ENCODE assay signal across 20 cellular contexts in the genomic region with DNA sequence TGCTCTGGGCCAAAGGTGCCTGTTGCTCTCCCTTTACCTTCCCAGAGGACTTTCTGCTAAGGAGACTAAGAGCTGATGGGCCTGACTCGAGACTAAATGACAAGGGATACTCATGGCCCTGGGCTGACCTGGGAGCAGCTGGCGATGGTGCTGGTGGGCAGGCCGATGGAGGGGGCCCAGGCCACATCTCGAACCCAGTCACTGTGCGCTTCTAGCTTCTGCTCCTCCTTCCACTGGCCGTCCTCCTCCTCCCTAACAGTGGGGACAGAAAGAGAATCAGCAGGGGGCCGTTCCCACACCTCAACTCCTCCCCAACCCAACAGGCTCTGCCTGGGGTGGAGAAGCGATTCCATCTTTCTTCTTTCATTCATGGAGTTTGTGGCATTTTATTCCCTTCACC. TPM values are rescaled to one million over a fixed set of nuclear protein-coding genes. Genes with fewer than 3 reads are reported as not detected.
DNase-seq lines count a peak whose midpoint lies in the region; ATAC-seq and TF ChIP-seq lines count a peak whose summit lies in the region.
"Had no signal": no experiment of that assay in that cellular context is flagged by ENCODE, and none has a peak within 500 bp of the region (broad histone marks: within the 10 kb centered on the region; RNA-seq: fewer than 3 reads in every experiment).

No MANE protein-coding gene starts in this region.

- ATAC-seq in IMR-90 (ENCODE audit: low read depth), result no peak
- ATAC-seq in gastrocnemius medialis, result no peak
- ATAC-seq in HG03025 (IDR thresholded peaks at IDR 0.05; ENCODE audit: low FRiP score, unreplicated experiment), result no peak
- ATAC-seq: GM23338 had no signal

- no peak overlapping the region for H3K18ac ChIP-seq in IMR-90 (ENCODE audit: low read depth, low read length)

- no peak overlapping the region for H2BK5ac ChIP-seq in IMR-90 (ENCODE audit: low read depth, low read length, poor library complexity, severe bottlenecking)

- CTCF ChIA-PET in IMR-90 (lab: Yijun Ruan, JAX), result interaction anchor here (0.5 kb wide), 1 partner anchor 137 kb away, joined by 3 read pairs; no protein-coding TSS in a partner anchor

- no peak overlapping the region for H3K4me2 ChIP-seq in IMR-90 (ENCODE audit: low read depth, low read length)
- H3K4me2 ChIP-seq: GM23338 had no signal

- H3K9me3 Mint-ChIP-seq in endodermal cell, result no peaks in the 10 kb centered on the region
- no peaks in the 10 kb centered on the region for H3K9me3 Mint-ChIP-seq in type B pancreatic cell
- H3K9me3 Mint-ChIP-seq: GM23338, IgD-negative memory B cell had no signal

- no peak overlapping the region for H3K23ac ChIP-seq in IMR-90 (ENCODE audit: low read depth, low read length)

- H2AFZ ChIP-seq in IMR-90 (replicated peaks; ENCODE audit: low read length, poor library complexity), result no peak overlapping the region
- H2AFZ ChIP-seq: GM23338 had no signal

- intact Hi-C loops in IMR-90 (cut with micrococcal nuclease), result no loop called here
- intact Hi-C loops in gastrocnemius medialis (cut with DNase I; ENCODE audit: low total_unique reads), result no loop called here

- no peak overlapping the region for H2BK120ac ChIP-seq in IMR-90 (ENCODE audit: low read depth, low read length)

- H3K9me1 ChIP-seq in IMR-90 (ENCODE audit: insufficient read depth, low read length), result 0 out of 2 replicates have a peak, but pooled peaks cover 5% of the 10 kb centered on the region

- H2AK5ac ChIP-seq in IMR-90 (ENCODE audit: low read depth, low read length), result no peak overlapping the region

- no peak overlapping the region for H3K27ac ChIP-seq in IMR-90 (ENCODE audit: insufficient read depth, low read length)
- H3K27ac ChIP-seq in WERI-Rb-1, result peak overlapping the region; percentile 24; the same call in 1 of the 2 replicates
- H3K27ac ChIP-seq in endodermal cell (ENCODE audit: low read depth, low read length), result no peak overlapping the region
- H3K27ac ChIP-seq in gastrocnemius medialis, result peak overlapping the region; percentile 23 to 55 (median 28)
- H3K27ac ChIP-seq: SJCRH30 had no signal

- POLR2A ChIA-PET in IMR-90 (lab: Charles Lee; ENCODE audit: unreplicated experiment), result no interaction called here

- WGBS in IMR-90 (ENCODE audit: extremely low coverage in 2 of 2, insufficient read length in 1 of 2), 2 experiments, result 100% methylated on average over 3 of the region's 8 CpGs; no CpG with 5 or more reads in 1 of the 2 experiments
- WGBS in endodermal cell (ENCODE audit: insufficient coverage in 1 of 2, insufficient read length in 1 of 2), 2 experiments, result 90 to 94% methylated on average over 2 to 8 of the region's 8 CpGs

- no peak overlapping the region for H3K56ac ChIP-seq in IMR-90 (ENCODE audit: extremely low read depth, insufficient read depth, low read length)

- H4K91ac ChIP-seq in IMR-90 (ENCODE audit: insufficient read depth, low read depth, low read length), result no peak overlapping the region

- H3K36me3 ChIP-seq in IMR-90 (ENCODE audit: control insufficient read depth, insufficient read depth, low read length) (peaks cover 77% of the 10 kb centered on the region), WERI-Rb-1 (peaks cover 79% of the 10 kb centered on the region), endodermal cell (ENCODE audit: control insufficient read depth, insufficient read depth, low read length) (peaks cover 99% of the 10 kb centered on the region), gastrocnemius medialis (peaks cover 0 to 88% of the 10 kb centered on the region in 2 donors)

- no peak overlapping the region for H4K5ac ChIP-seq in IMR-90 (ENCODE audit: low read depth, low read length)

- peak overlapping the region; percentile 30 for H3K27ac Mint-ChIP-seq in endodermal cell
- no peak overlapping the region for H3K27ac Mint-ChIP-seq in type B pancreatic cell
- H3K27ac Mint-ChIP-seq: GM23338, IgD-negative memory B cell had no signal

- H3K9ac ChIP-seq in IMR-90 (ENCODE audit: low read depth, low read length), result no peak overlapping the region
- no peak overlapping the region for H3K9ac ChIP-seq in endodermal cell (ENCODE audit: extremely low read depth, low read length, poor library complexity, severe bottlenecking)

- H2BK15ac ChIP-seq in IMR-90 (ENCODE audit: low read depth, low read length), result no peak overlapping the region

- H2BK20ac ChIP-seq in IMR-90 (ENCODE audit: low read depth, low read length), result 0 out of 2 replicates have a peak overlapping the region, but pooled peaks have one; percentile 18

- peaks cover 22 to 45% of the 10 kb centered on the region in 2 experiments for H3K79me1 ChIP-seq in IMR-90 (ENCODE audit: low read depth in 1 of 2, low read length in 2 of 2)

- H3K4me1 ChIP-seq in IMR-90 (ENCODE audit: control insufficient read depth, insufficient read depth, low read length) (peaks cover under 1% of the 10 kb centered on the region; the same call in 1 of the 2 replicates), endodermal cell (ENCODE audit: control insufficient read depth, insufficient read depth, low read length) (no peaks in the 10 kb centered on the region), gastrocnemius medialis (peaks cover 0 to 6% of the 10 kb centered on the region in 2 donors)
- H3K4me1 ChIP-seq: BE2C, SJCRH30 had no signal

- no peaks in the 10 kb centered on the region for H3K27me3 ChIP-seq in IMR-90 (ENCODE audit: control insufficient read depth, insufficient read depth, low read length)
- H3K27me3 ChIP-seq in WERI-Rb-1 (ENCODE audit: insufficient read depth, low read depth, severe bottlenecking), result no peaks in the 10 kb centered on the region
- no peaks in the 10 kb centered on the region for H3K27me3 ChIP-seq in endodermal cell (ENCODE audit: control insufficient read depth, insufficient read depth, low read length, poor library complexity, severe bottlenecking)
- no peaks in the 10 kb centered on the region for H3K27me3 ChIP-seq in gastrocnemius medialis
- H3K27me3 ChIP-seq: BE2C, SJCRH30 had no signal

- H3K36me3 Mint-ChIP-seq in endodermal cell (ENCODE audit: low read depth), result peaks cover 86% of the 10 kb centered on the region
- peaks cover 45% of the 10 kb centered on the region for H3K36me3 Mint-ChIP-seq in type B pancreatic cell

- no peak overlapping the region for H3K4me3 ChIP-seq in IMR-90 (ENCODE audit: insufficient read depth, low read depth, low read length)
- H3K4me3 ChIP-seq in WERI-Rb-1 (ENCODE audit: low read depth, low read length), result no peak overlapping the region
- no peak overlapping the region for H3K4me3 ChIP-seq in endodermal cell (ENCODE audit: low read length)
- H3K4me3 ChIP-seq in gastrocnemius medialis, result no peak overlapping the region
- H3K4me3 ChIP-seq: GM23338, SJCRH30 had no signal

- no peaks in the 10 kb centered on the region for H3K27me3 Mint-ChIP-seq in endodermal cell (ENCODE audit: insufficient read depth)
- H3K27me3 Mint-ChIP-seq in type B pancreatic cell, result no peaks in the 10 kb centered on the region
- H3K27me3 Mint-ChIP-seq: IgD-negative memory B cell had no signal

- in situ Hi-C loops in IMR-90 (cut with MboI; ENCODE audit: low sequenced_read_pairs), result no loop called here
- in situ Hi-C loops in gastrocnemius medialis (cut with MboI; ENCODE audit: low sequenced_read_pairs in 4 of 4), result no loop called here

- no TSS peak for BruUV-seq in IMR-90 (replicated peaks; lab: Mats Ljungman, UMichigan)

- TF ChIP-seq RAD21 in IMR-90 (IDR thresholded peaks at IDR 0.05; ENCODE audit: low read length), result no peak

- peaks cover 36% of the 10 kb centered on the region for H4K20me1 ChIP-seq in IMR-90 (ENCODE audit: insufficient read depth, low read length)

- H3K9me3 ChIP-seq in IMR-90 (ENCODE audit: control insufficient read depth, insufficient read depth, low read length) (no peaks in the 10 kb centered on the region), WERI-Rb-1 (ENCODE audit: severe bottlenecking) (no peaks in the 10 kb centered on the region), endodermal cell (ENCODE audit: control insufficient read depth, low read length) (no peaks in the 10 kb centered on the region), gastrocnemius medialis (no peaks in the 10 kb centered on the region)
- H3K9me3 ChIP-seq: BE2C, SJCRH30 had no signal

- TF ChIP-seq CTCF in IMR-90 (conservative IDR thresholded peaks at IDR 0.05; ENCODE audit: low read depth, low read length) (no peak), WERI-Rb-1 (IDR thresholded peaks at IDR 0.05; ENCODE audit: low read depth, low read length) (no peak), endodermal cell (conservative IDR thresholded peaks at IDR 0.05) (no peak), gastrocnemius medialis (IDR thresholded peaks at IDR 0.05 in 4 of 5, conservative IDR thresholded peaks at IDR 0.05 in 1 of 5) (no peak), type B pancreatic cell (conservative IDR thresholded peaks at IDR 0.05) (no peak)

- dilution Hi-C loops in IMR-90 (cut with HindIII; ENCODE audit: low sequenced_read_pairs, unreplicated experiment), result no loop called here

- no peak overlapping the region for H3K4me3 Mint-ChIP-seq in endodermal cell
- no peak overlapping the region for H3K4me3 Mint-ChIP-seq in type B pancreatic cell
- H3K4me3 Mint-ChIP-seq: GM23338, IgD-negative memory B cell had no signal

- H2AK9ac ChIP-seq in IMR-90 (replicated peaks; ENCODE audit: low read depth, low read length, poor library complexity), result no peak overlapping the region

- no peak overlapping the region for H4K8ac ChIP-seq in IMR-90 (ENCODE audit: low read depth in 2 of 2, low read length in 2 of 2)

- DNase-seq in IMR-90 (no peak), WERI-Rb-1 (no peak), endodermal cell (peak; percentile 27), gastrocnemius medialis (no peak), NCI-H446 (lab: John Stamatoyannopoulos, UW) (no peak), type B pancreatic cell (ENCODE audit: extremely low spot score, unreplicated experiment) (no peak)
- DNase-seq: BE2C, DMS79 treated with DMSO at 0.1 percent for 48 hours, HCEC 1CT, Karpas-422, MV-4-11, NCI-H1694, NCI-H2081, NCI-H345, NCI-H526, SJCRH30 had no signal

- TF ChIP-seq POLR2A in IMR-90 (IDR thresholded peaks at IDR 0.05; ENCODE audit: low read depth, low read length) (no peak), gastrocnemius medialis (IDR thresholded peaks at IDR 0.05) (no peak)

- H3K14ac ChIP-seq in IMR-90 (replicated peaks; ENCODE audit: low read depth, low read length), result no peak overlapping the region

- H3K4me1 Mint-ChIP-seq in endodermal cell, result no peaks in the 10 kb centered on the region
- peaks cover 3% of the 10 kb centered on the region for H3K4me1 Mint-ChIP-seq in type B pancreatic cell (ENCODE audit: unreplicated experiment)

- no peak overlapping the region for H3K4ac ChIP-seq in IMR-90 (ENCODE audit: low read depth, low read length)

RNA-seq across cellular contexts. Expression of gene GHRL, which starts 12.2 kb away (rescaled TPM):
- total RNA-seq in IMR-90 (2012; rRNA removed), result not detected in 2 replicates
- polyA plus RNA-seq in IMR-90 (2012; rRNA removed), result 0.27 TPM in 1 of 2 replicates, not detected in the other
- polyA plus RNA-seq in IMR-90 (2012; cell fraction: cytosol; rRNA removed), result not detected in 2 replicates
- polyA plus RNA-seq in IMR-90 (2012; cell fraction: nucleus; rRNA removed; ENCODE audit: low replicate concordance), result 0.11 and 0.62 TPM in 2 replicates
- total RNA-seq in endodermal cell, result not detected
- polyA plus RNA-seq in endodermal cell (2013, experiment 1 of 2), result 0.36 TPM
- polyA plus RNA-seq in endodermal cell (2013, experiment 2 of 2), result not detected
- not detected for total RNA-seq in gastrocnemius medialis
- total RNA-seq in type B pancreatic cell (ENCODE audit: low replicate concordance), result 14.3 and 29.6 TPM in 2 replicates
- total RNA-seq: GM23338, M059J, SJCRH30 had no signal

RNA-seq across cellular contexts. Expression of gene SEC13, which starts 16.0 kb away (rescaled TPM):
- total RNA-seq in IMR-90 (2012; rRNA removed) (443 and 475 TPM in 2 replicates), endodermal cell (100 to 1,000 TPM; 140 to 142 TPM), gastrocnemius medialis (100 to 1,000 TPM in 3 of 4 donors, 10 to 100 TPM in 1; 96.1 to 119 (median 111) TPM), type B pancreatic cell (ENCODE audit: low replicate concordance) (134 and 183 TPM in 2 replicates)
- polyA plus RNA-seq in IMR-90 (2012; rRNA removed), result 364 and 377 TPM in 2 replicates
- 372 and 417 TPM in 2 replicates for polyA plus RNA-seq in IMR-90 (2012; cell fraction: cytosol; rRNA removed)
- polyA plus RNA-seq in IMR-90 (2012; cell fraction: nucleus; rRNA removed; ENCODE audit: low replicate concordance), result 300 and 409 TPM in 2 replicates
- polyA plus RNA-seq in endodermal cell (2013, experiment 1 of 2), result 118 TPM
- 117 TPM for polyA plus RNA-seq in endodermal cell (2013, experiment 2 of 2)

RNA-seq across cellular contexts. Expression of gene TATDN2, which starts 56.6 kb away (rescaled TPM):
- total RNA-seq in IMR-90 (2012; rRNA removed), result 7.8 and 9.0 TPM in 2 replicates
- 15.0 and 18.8 TPM in 2 replicates for polyA plus RNA-seq in IMR-90 (2012; rRNA removed)
- polyA plus RNA-seq in IMR-90 (2012; cell fraction: cytosol; rRNA removed), result 9.1 and 10.1 TPM in 2 replicates
- 11.1 and 22.6 TPM in 2 replicates for polyA plus RNA-seq in IMR-90 (2012; cell fraction: nucleus; rRNA removed; ENCODE audit: low replicate concordance)
- 10 to 100 TPM; 34.0 to 34.1 TPM for total RNA-seq in endodermal cell
- 18.5 TPM for polyA plus RNA-seq in endodermal cell (2013, experiment 1 of 2)
- 16.3 TPM for polyA plus RNA-seq in endodermal cell (2013, experiment 2 of 2)
- total RNA-seq in gastrocnemius medialis, result 10 to 100 TPM; 10.9 to 11.5 (median 10.9) TPM
- 31.3 and 34.6 TPM in 2 replicates for total RNA-seq in type B pancreatic cell (ENCODE audit: low replicate concordance)

Comparison
In these comparisons a context has a peak if more than half of its experiments do, and no peak if none do; other contexts are left out.
1. H3K27ac ChIP-seq: peak in WERI-Rb-1 (single experiment) and gastrocnemius medialis (4 of 4); none in IMR-90 (single experiment) and endodermal cell (single experiment).
2. RNA of gene GHRL, which starts 12.2 kb away (total RNA-seq): 14.3 to 29.6 TPM in type B pancreatic cell; not detected in endodermal cell, not detected in gastrocnemius medialis and not detected in IMR-90; every median in the first group is over 10 times any median in the second.